In genomic region chr1:39775141-39775540, GRCh38 we compare ENCODE assay signal across 9 cellular contexts. TPM values are rescaled to one million over a fixed set of nuclear protein-coding genes. Genes with fewer than 3 reads are reported as not detected.
A peak's percentile ranks its signal among the peaks of the same experiment; 100 is the strongest.
DNase-seq lines count a peak whose midpoint lies in the region; ATAC-seq lines count a peak whose summit lies in the region.
"Not testable (repeated sequence)": the region's sequence is repeated elsewhere in the genome, so short reads cannot be mapped to it uniquely, and the experiment has no call there.
"Had no signal": no experiment of that assay in that cellular context is flagged by ENCODE, and none has a peak within 500 bp of the region (broad histone marks: within the 10 kb centered on the region; RNA-seq: fewer than 3 reads in every experiment).

No MANE protein-coding gene starts in this region.

- not testable (repeated sequence) for H4K20me1 ChIP-seq in BLaER1 treated with 17β-estradiol and CSF1 and Interleukin-3, amounts not matched to agents 10 nM and 100 nM

- H3K27me3 Mint-ChIP-seq in stimulated activated memory B cell treated with anti-CD40 and anti-IgM and Interleukin-4, amounts not matched to agents 10 μg/mL and 1 μg/mL and 100 μg/mL, for 72 hours, result not testable (repeated sequence)

- peaks cover 34% of the 10 kb centered on the region for H3K4me1 Mint-ChIP-seq in stimulated activated memory B cell treated with anti-CD40 and anti-IgM and Interleukin-4, amounts not matched to agents 10 μg/mL and 1 μg/mL and 100 μg/mL, for 72 hours

- peaks cover 36 to 52% (median 43%) of the 10 kb centered on the region in 10 experiments for H3K4me1 ChIP-seq in BLaER1 treated with 17β-estradiol and CSF1 and Interleukin-3, amounts not matched to agents 10 nM and 100 nM
- not testable (repeated sequence) for H3K4me1 ChIP-seq in NT2/D1 (ENCODE audit: insufficient read depth, insufficient read length)

- H3K9me3 Mint-ChIP-seq in stimulated activated memory B cell treated with anti-CD40 and anti-IgM and Interleukin-4, amounts not matched to agents 10 μg/mL and 1 μg/mL and 100 μg/mL, for 72 hours, result not testable (repeated sequence)

- peak overlapping the region; percentile 23 to 91 (median 84); a peak in 21 of 22 replicates for H3K4me2 ChIP-seq in BLaER1 treated with 17β-estradiol and CSF1 and Interleukin-3, amounts not matched to agents 10 nM and 100 nM

- H3K9ac ChIP-seq in BLaER1 treated with 17β-estradiol and CSF1 and Interleukin-3, amounts not matched to agents 10 nM and 100 nM, result peak overlapping the region in 9 of 11 experiments; percentile 7 to 75 (median 54); a peak in 11 of 22 replicates
- peak overlapping the region; percentile 21 for H3K9ac ChIP-seq in NT2/D1 (ENCODE audit: insufficient read length, low read depth)

- not testable (repeated sequence) for H3K9me3 ChIP-seq in BLaER1 treated with 17β-estradiol and CSF1 and Interleukin-3, amounts not matched to agents 10 nM and 100 nM (replicated peaks in 1 of 11); NT2/D1 (ENCODE audit: insufficient read depth, low read length)

- not testable (repeated sequence) for H3K36me3 Mint-ChIP-seq in stimulated activated memory B cell treated with anti-CD40 and anti-IgM and Interleukin-4, amounts not matched to agents 10 μg/mL and 1 μg/mL and 100 μg/mL, for 72 hours

- ATAC-seq in left colon, result peak; percentile 70
- not testable (repeated sequence) for ATAC-seq in stimulated activated memory B cell treated with anti-CD40 and anti-IgM and Interleukin-4, amounts not matched to agents 10 μg/mL and 1 μg/mL and 100 μg/mL, for 72 hours

- peak overlapping the region; percentile 76 for H3K27ac Mint-ChIP-seq in stimulated activated memory B cell treated with anti-CD40 and anti-IgM and Interleukin-4, amounts not matched to agents 10 μg/mL and 1 μg/mL and 100 μg/mL, for 72 hours

- DNase-seq in HuH-7.5 (ENCODE audit: low spot score) (peak; percentile 54), mesenteric fat pad (ENCODE audit: low spot score) (peak; percentile 67), posterior vena cava (ENCODE audit: low spot score) (peak; percentile 71)
- DNase-seq in NT2/D1 (ENCODE audit: low read depth, low spot score); left colon: not testable (repeated sequence)

- intact Hi-C loops in left colon (cut with DNase I, micrococcal nuclease); posterior vena cava (cut with DNase I): not testable (repeated sequence)

- H3K36me3 ChIP-seq in BLaER1 treated with 17β-estradiol and CSF1 and Interleukin-3, amounts not matched to agents 10 nM and 100 nM; NT2/D1 (ENCODE audit: insufficient read depth, insufficient read length, low read length): not testable (repeated sequence)

- not testable (repeated sequence) for H3K4me3 ChIP-seq in BLaER1 treated with 17β-estradiol and CSF1 and Interleukin-3, amounts not matched to agents 10 nM and 100 nM; NT2/D1 (ENCODE audit: insufficient read length, low read depth)

- peaks cover 7 to 15% (median 11%) of the 10 kb centered on the region in 11 experiments for H3K27me3 ChIP-seq in BLaER1 treated with 17β-estradiol and CSF1 and Interleukin-3, amounts not matched to agents 10 nM and 100 nM
- H3K27me3 ChIP-seq in NT2/D1 (ENCODE audit: insufficient read depth, insufficient read length), result peaks cover 26% of the 10 kb centered on the region

- peak overlapping the region; percentile 50 for H3K4me3 Mint-ChIP-seq in stimulated activated memory B cell treated with anti-CD40 and anti-IgM and Interleukin-4, amounts not matched to agents 10 μg/mL and 1 μg/mL and 100 μg/mL, for 72 hours

- H3K27ac ChIP-seq in BLaER1 treated with 17β-estradiol and CSF1 and Interleukin-3, amounts not matched to agents 10 nM and 100 nM, result peak overlapping the region in 9 of 11 experiments; percentile 56 to 81 (median 73); a peak in 14 of 22 replicates

RNA-seq across cellular contexts. Expression of gene OXCT2, which starts 4.0 kb away (rescaled TPM):
- total RNA-seq in left colon, result 1 to 10 TPM; 1.4 to 3.0 TPM
- total RNA-seq in mesenteric fat pad, result 0.87 TPM
- 1 to 10 TPM; 1.2 to 2.0 TPM for total RNA-seq in posterior vena cava
- total RNA-seq: A673; CD4-positive, CD25-positive, alpha-beta regulatory T cell had no signal

RNA-seq across cellular contexts. Expression of gene BMP8B, which starts 13.5 kb away (rescaled TPM):
- total RNA-seq in left colon, result 10 to 100 TPM; 11.1 to 20.2 TPM
- total RNA-seq in mesenteric fat pad, result 0.74 TPM
- under 1 TPM; 0.24 to 0.69 TPM for total RNA-seq in posterior vena cava

RNA-seq across cellular contexts. Expression of gene PPIE, which starts 36.5 kb away (rescaled TPM):
- 10 to 100 TPM; 33.5 to 38.4 TPM for total RNA-seq in left colon
- total RNA-seq in mesenteric fat pad, result 28.2 TPM
- total RNA-seq in posterior vena cava, result 10 to 100 TPM; 29.0 to 45.9 TPM
